In genomic region chr10:72309290-72310240, GRCh38 we compare ENCODE assay signal across 9 cellular contexts. TPM values are rescaled to one million over a fixed set of nuclear protein-coding genes. Genes with fewer than 3 reads are reported as not detected.
DNase-seq lines count a peak whose midpoint lies in the region; ATAC-seq and TF ChIP-seq lines count a peak whose summit lies in the region.
"Had no signal": no experiment of that assay in that cellular context is flagged by ENCODE, and none has a peak within 500 bp of the region (broad histone marks: within the 10 kb centered on the region; RNA-seq: fewer than 3 reads in every experiment).

No MANE protein-coding gene starts in this region.

- H3K4me1 Mint-ChIP-seq in CD4-positive, alpha-beta T cell (ENCODE audit: low read depth) = peaks cover 59% of the 10 kb centered on the region

- H4K20me1 ChIP-seq in fibroblast of lung (ENCODE audit: control insufficient read depth, extremely low read depth, insufficient read depth, low read length) = no peaks in the 10 kb centered on the region

- no peak overlapping the region for H3K9ac ChIP-seq in fibroblast of lung (ENCODE audit: insufficient read depth, low read length)
- H3K9ac ChIP-seq: KMS-11 had no signal

- H3K36me3 ChIP-seq in RWPE2 (ENCODE audit: low read depth) = no peaks in the 10 kb centered on the region
- no peaks in the 10 kb centered on the region for H3K36me3 ChIP-seq in fibroblast of lung (ENCODE audit: control insufficient read depth, insufficient read depth, low read length)

- H3K36me3 Mint-ChIP-seq in CD4-positive, alpha-beta T cell (ENCODE audit: low read depth) = no peaks in the 10 kb centered on the region

- peaks cover 28% of the 10 kb centered on the region for H3K4me1 ChIP-seq in RWPE2 (ENCODE audit: insufficient read depth, poor library complexity, severe bottlenecking)
- H3K4me1 ChIP-seq in fibroblast of lung (ENCODE audit: control insufficient read depth, extremely low read depth, insufficient read depth, low read length) = peaks cover 25% of the 10 kb centered on the region

- no peaks in the 10 kb centered on the region for H3K79me2 ChIP-seq in fibroblast of lung (ENCODE audit: control insufficient read depth, insufficient read depth, low read length)

- intact Hi-C loops in CD4-positive, alpha-beta T cell (cut with DNase I, micrococcal nuclease) = no loop called here

- H3K27ac ChIP-seq in CD4-positive, alpha-beta T cell (ENCODE audit: low read depth, low read length) = no peak overlapping the region
- peak overlapping the region; percentile 69 for H3K27ac ChIP-seq in RWPE2 (ENCODE audit: poor library complexity, severe bottlenecking)
- H3K27ac ChIP-seq in fibroblast of lung (ENCODE audit: insufficient read depth, low read length) = peak overlapping the region; percentile 40
- H3K27ac ChIP-seq: KMS-11 had no signal

- peak overlapping the region; percentile 15 for H2AFZ ChIP-seq in fibroblast of lung (ENCODE audit: low read length)

- peak overlapping the region; percentile 69 for H3K4me3 Mint-ChIP-seq in CD4-positive, alpha-beta T cell

- peak overlapping the region; percentile 8 for H3K4me2 ChIP-seq in fibroblast of lung (ENCODE audit: extremely low read depth, insufficient read depth, low read length)
- H3K4me2 ChIP-seq: KMS-11 had no signal

- no peaks in the 10 kb centered on the region for H3K27me3 ChIP-seq in CD4-positive, alpha-beta T cell (ENCODE audit: control insufficient read depth, insufficient read depth, low read length)
- H3K27me3 ChIP-seq in RWPE2 (ENCODE audit: insufficient read depth, poor library complexity, severe bottlenecking) (no peaks in the 10 kb centered on the region), fibroblast of lung (ENCODE audit: control insufficient read depth, insufficient read depth, low read length) (no peaks in the 10 kb centered on the region)

- POLR2A ChIA-PET in CD4-positive, alpha-beta T cell (lab: Charles Lee) = interaction anchor here (1.0 to 3.3 kb wide), 6 partner anchors 9 to 34 kb away, joined by 3 to 21 read pairs (median 6); no protein-coding TSS in a partner anchor

- DNase-seq in CD4-positive, alpha-beta T cell = no peak
- no peak for DNase-seq in RWPE2 (ENCODE audit: low spot score)
- peak in 1 of 2 donors; percentile 89 for DNase-seq in fibroblast of lung (ENCODE audit: low read depth in 2 of 2)
- DNase-seq in omental fat pad (ENCODE audit: low spot score) = no peak
- DNase-seq in GDM1 (lab: John Stamatoyannopoulos, UW) = no peak
- no peak for DNase-seq in NCI-H526 treated with DMSO at 0.1 percent for 48 hours (lab: John Stamatoyannopoulos, UW)

- no peak overlapping the region for H3K4me3 ChIP-seq in RWPE2 (ENCODE audit: severe bottlenecking)
- no peak overlapping the region for H3K4me3 ChIP-seq in fibroblast of lung (replicated peaks in 1 of 4; ENCODE audit: control extremely low read depth in 1 of 4, insufficient read depth in 1 of 4, low read depth in 3 of 4, low read length in 4 of 4)

- ATAC-seq in CD4-positive, alpha-beta T cell (ENCODE audit: poor library complexity) = peak; percentile 57
- no peak for ATAC-seq in RWPE2 (ENCODE audit: low read depth)
- peak; percentile 35 for ATAC-seq in omental fat pad (ENCODE audit: low FRiP score)
- ATAC-seq in GM21447 (IDR thresholded peaks at IDR 0.05; ENCODE audit: unreplicated experiment) = no peak
- no peak for ATAC-seq in HG03139 (IDR thresholded peaks at IDR 0.05; ENCODE audit: unreplicated experiment)

- TF ChIP-seq CTCF in CD4-positive, alpha-beta T cell (IDR thresholded peaks at IDR 0.05) = no peak
- no peak for TF ChIP-seq CTCF in RWPE2 (IDR thresholded peaks at IDR 0.05; ENCODE audit: poor library complexity, severe bottlenecking)
- TF ChIP-seq CTCF in fibroblast of lung (conservative IDR thresholded peaks at IDR 0.05 in 1 of 2, IDR thresholded peaks at IDR 0.05 in 1 of 2; ENCODE audit: low read depth in 1 of 2, low read length in 2 of 2) = no peak
- TF ChIP-seq CTCF in omental fat pad (IDR thresholded peaks at IDR 0.05) = no peak

- H3K9me3 Mint-ChIP-seq in CD4-positive, alpha-beta T cell = no peaks in the 10 kb centered on the region

- peak overlapping the region; percentile 69 for H3K27ac Mint-ChIP-seq in CD4-positive, alpha-beta T cell

- H3K27me3 Mint-ChIP-seq in CD4-positive, alpha-beta T cell = no peaks in the 10 kb centered on the region

- CTCF ChIA-PET in CD4-positive, alpha-beta T cell (lab: Charles Lee) = interaction anchor here (1.2 kb wide), 1 partner anchor 11 kb away, joined by 4 read pairs; no protein-coding TSS in a partner anchor

- H3K9me3 ChIP-seq in CD4-positive, alpha-beta T cell (ENCODE audit: control insufficient read depth, low read length) = no peaks in the 10 kb centered on the region
- no peaks in the 10 kb centered on the region for H3K9me3 ChIP-seq in RWPE2 (ENCODE audit: severe bottlenecking)
- H3K9me3 ChIP-seq in fibroblast of lung (ENCODE audit: control insufficient read depth, insufficient read depth, low read depth, low read length) = no peaks in the 10 kb centered on the region

RNA-seq across cellular contexts. Expression of gene DDIT4, which starts 35.8 kb away (rescaled TPM):
- total RNA-seq in CD4-positive, alpha-beta T cell = 100 to 1,000 TPM; 427 to 436 TPM
- total RNA-seq in fibroblast of lung = 662 and 712 TPM in 2 replicates
- polyA plus RNA-seq in fibroblast of lung = 26.3 and 51.3 TPM in 2 replicates
- 41.9 and 71.5 TPM in 2 replicates for polyA plus RNA-seq in fibroblast of lung (2012)
- 16.6 and 31.2 TPM in 2 replicates for polyA minus RNA-seq in fibroblast of lung (ENCODE audit: low replicate concordance)
- 100 to 1,000 TPM in 3 of 4 donors, 10 to 100 TPM in 1; 56.2 to 527 (median 185) TPM for total RNA-seq in omental fat pad

RNA-seq across cellular contexts. Expression of gene DNAJB12, which starts 45.2 kb away (rescaled TPM):
- 10 to 100 TPM; 25.2 to 27.0 TPM for total RNA-seq in CD4-positive, alpha-beta T cell
- total RNA-seq in fibroblast of lung (20.5 and 26.3 TPM in 2 replicates), omental fat pad (10 to 100 TPM; 35.0 to 41.1 (median 36.5) TPM)
- 16.0 and 17.2 TPM in 2 replicates for polyA plus RNA-seq in fibroblast of lung
- 28.0 and 28.7 TPM in 2 replicates for polyA plus RNA-seq in fibroblast of lung (2012)
- 36.0 and 54.5 TPM in 2 replicates for polyA minus RNA-seq in fibroblast of lung (ENCODE audit: low replicate concordance)

Comparison
In these comparisons a context has a peak if more than half of its experiments do, and no peak if none do; other contexts are left out.
1. ATAC-seq: peak in CD4-positive, alpha-beta T cell (single experiment) and omental fat pad (single experiment); none in RWPE2 (single experiment), GM21447 (single experiment) and HG03139 (single experiment).